ENCODE assay signal across 39 cellular contexts in the genomic region with DNA sequence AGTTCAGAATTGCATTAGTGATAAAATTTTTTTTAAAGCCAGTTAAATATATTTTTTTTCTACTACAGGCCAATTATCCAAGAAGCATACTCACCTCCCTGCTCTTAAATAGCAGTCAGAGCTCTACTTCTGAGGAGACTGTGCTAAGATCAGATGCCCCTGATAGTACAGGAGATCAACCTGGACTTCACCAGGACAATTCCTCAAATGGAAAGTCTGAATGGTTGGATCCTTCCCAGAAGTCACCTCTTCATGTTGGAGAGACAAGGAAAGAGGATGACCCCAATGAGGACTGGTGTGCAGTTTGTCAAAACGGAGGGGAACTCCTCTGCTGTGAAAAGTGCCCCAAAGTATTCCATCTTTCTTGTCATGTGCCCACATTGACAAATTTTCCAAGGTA.
"Had no signal": no experiment of that assay in that cellular context is flagged by ENCODE, and none has a peak within 500 bp of the region (broad histone marks: within the 10 kb centered on the region; RNA-seq: fewer than 3 reads in every experiment).

No MANE protein-coding gene starts in this region.

- H3K9me3 Mint-ChIP-seq: activated naive CD4-positive, alpha-beta T cell treated with anti-CD3 and anti-CD28 coated beads for 36 hours; activated naive CD4-positive, alpha-beta T cell treated with anti-CD3 and anti-CD28 coated beads, Interleukin-2, amount 10 ng/mL, durations not matched to agents 7 days and 5 days; activated naive CD4-positive, alpha-beta T cell treated with anti-CD3 and anti-CD28 coated beads, Interleukin-2, amount 50 U/mL, for 24 hours; activated naive CD4-positive, alpha-beta T cell treated with anti-CD3 and anti-CD28 coated beads, Interleukin-2, amount 50 U/mL, for 72 hours; activated naive CD8-positive, alpha-beta T cell treated with anti-CD3 and anti-CD28 coated beads for 36 hours; activated naive CD8-positive, alpha-beta T cell treated with anti-CD3 and anti-CD28 coated beads, Interleukin-2, amount 10 ng/mL, durations not matched to agents 7 days and 5 days; activated naive CD8-positive, alpha-beta T cell treated with anti-CD3 and anti-CD28 coated beads, Interleukin-2, amount 50 U/mL, for 24 hours; activated T-cell treated with anti-CD3 and anti-CD28 coated beads, Interleukin-2, amount 50 U/mL, for 24 hours; activated T-cell treated with anti-CD3 and anti-CD28 coated beads, Interleukin-2, amount 50 U/mL, for 4 hours; activated T-cell treated with anti-CD3 and anti-CD28 coated beads, Interleukin-2, amount 50 U/mL, for 72 hours; activated T-helper 1 cell treated with anti-CD3 and anti-CD28 coated beads, Interleukin-12 subunit alpha, Interleukin-12 subunit beta, Interleukin-2, Interleukin-4 antibody, amounts not matched to agents 30 ng/mL and 10 ng/mL and 1 ng/mL, durations not matched to agents 14 hours and 24 hours and 36 hours; activated T-helper 17 cell treated with anti-CD3 and anti-CD28 coated beads, Interleukin-2, amount 50 U/mL, for 72 hours; activated T-helper 2 cell treated with anti-CD3 and anti-CD28 coated beads, Interferon-gamma antibody, Interleukin-2, Interleukin-4, amounts not matched to agents 10 μg/mL and 5 μg/mL and 100 μg/mL, durations not matched to agents 14 hours and 24 hours and 36 hours; brain; central memory CD8-positive, alpha-beta T cell had no signal

- H3K9me3 ChIP-seq: adrenal gland, ascending aorta, body of pancreas, breast epithelium had no signal

- ATAC-seq: activated naive CD4-positive, alpha-beta T cell treated with anti-CD3 and anti-CD28 coated beads, Interleukin-2, amount 50 U/mL, for 72 hours; activated naive CD8-positive, alpha-beta T cell treated with anti-CD3 and anti-CD28 coated beads, Interleukin-2, amount 50 U/mL, for 24 hours; activated T-cell treated with anti-CD3 and anti-CD28 coated beads, Interleukin-2, amount 50 U/mL, for 4 hours; activated T-cell treated with anti-CD3 and anti-CD28 coated beads, Interleukin-2, amount 50 U/mL, for 72 hours; activated T-helper 17 cell treated with anti-CD3 and anti-CD28 coated beads, Interleukin-2, amount 50 U/mL, for 72 hours; body of pancreas had no signal

- H3K4me1 Mint-ChIP-seq: activated naive CD8-positive, alpha-beta T cell treated with anti-CD3 and anti-CD28 coated beads for 36 hours; activated naive CD8-positive, alpha-beta T cell treated with anti-CD3 and anti-CD28 coated beads, Interleukin-2, amount 10 ng/mL, durations not matched to agents 7 days and 5 days; activated T-helper 17 cell treated with anti-CD3 and anti-CD28 coated beads, Interleukin-2, amount 50 U/mL, for 72 hours; central memory CD8-positive, alpha-beta T cell had no signal

- H3K27ac Mint-ChIP-seq: activated naive CD4-positive, alpha-beta T cell treated with anti-CD3 and anti-CD28 coated beads for 36 hours; activated naive CD4-positive, alpha-beta T cell treated with anti-CD3 and anti-CD28 coated beads, Interleukin-2, amount 10 ng/mL, durations not matched to agents 7 days and 5 days; activated naive CD4-positive, alpha-beta T cell treated with anti-CD3 and anti-CD28 coated beads, Interleukin-2, amount 50 U/mL, for 24 hours; activated naive CD4-positive, alpha-beta T cell treated with anti-CD3 and anti-CD28 coated beads, Interleukin-2, amount 50 U/mL, for 72 hours; activated naive CD8-positive, alpha-beta T cell; activated naive CD8-positive, alpha-beta T cell treated with anti-CD3 and anti-CD28 coated beads for 36 hours; activated naive CD8-positive, alpha-beta T cell treated with anti-CD3 and anti-CD28 coated beads, Interleukin-2, amount 10 ng/mL, durations not matched to agents 7 days and 5 days; activated naive CD8-positive, alpha-beta T cell treated with anti-CD3 and anti-CD28 coated beads, Interleukin-2, amount 50 U/mL, for 24 hours; activated T-cell treated with anti-CD3 and anti-CD28 coated beads, Interleukin-2, amount 50 U/mL, for 24 hours; activated T-cell treated with anti-CD3 and anti-CD28 coated beads, Interleukin-2, amount 50 U/mL, for 72 hours; activated T-helper 1 cell treated with anti-CD3 and anti-CD28 coated beads, Interleukin-12 subunit alpha, Interleukin-12 subunit beta, Interleukin-2, Interleukin-4 antibody, amounts not matched to agents 30 ng/mL and 10 ng/mL and 1 ng/mL, durations not matched to agents 14 hours and 24 hours and 36 hours; activated T-helper 17 cell treated with anti-CD3 and anti-CD28 coated beads, Interleukin-2, amount 50 U/mL, for 72 hours; activated T-helper 2 cell treated with anti-CD3 and anti-CD28 coated beads, Interferon-gamma antibody, Interleukin-2, Interleukin-4, amounts not matched to agents 10 μg/mL and 5 μg/mL and 100 μg/mL, durations not matched to agents 14 hours and 24 hours and 36 hours had no signal

- FAIRE-seq: astrocyte, bronchial epithelial cell had no signal

- DNase-seq: activated effector memory CD4-positive, alpha-beta T cell treated with anti-CD3 and anti-CD28 coated beads, Interleukin-2, amount 50 U/mL, for 16 hours; activated effector memory CD4-positive, alpha-beta T cell treated with Interleukin-2 at 50 U/mL for 16 hours; activated gamma-delta T cell; activated gamma-delta T cell treated with Interleukin-2 at 50 U/mL for 16 hours; activated naive CD4-positive, alpha-beta T cell; activated naive CD4-positive, alpha-beta T cell treated with anti-CD3 and anti-CD28 coated beads for 36 hours; activated naive CD4-positive, alpha-beta T cell treated with anti-CD3 and anti-CD28 coated beads, Interleukin-2, amount 10 ng/mL, durations not matched to agents 7 days and 5 days; activated naive CD4-positive, alpha-beta T cell treated with anti-CD3 and anti-CD28 coated beads, Interleukin-2, amount 50 U/mL, for 16 hours; activated naive CD4-positive, alpha-beta T cell treated with Interleukin-2 at 50 U/mL for 16 hours; activated naive CD8-positive, alpha-beta T cell treated with anti-CD3 and anti-CD28 coated beads for 36 hours; activated naive CD8-positive, alpha-beta T cell treated with anti-CD3 and anti-CD28 coated beads, Interleukin-2, amount 10 ng/mL, durations not matched to agents 7 days and 5 days; activated naive CD8-positive, alpha-beta T cell treated with anti-CD3 and anti-CD28 coated beads, Interleukin-2, amount 50 U/mL, for 24 hours; activated T-cell treated with anti-CD3 and anti-CD28 coated beads, Interleukin-2, amount 50 U/mL, for 1 hour; activated T-cell treated with anti-CD3 and anti-CD28 coated beads, Interleukin-2, amount 50 U/mL, for 24 hours; activated T-cell treated with anti-CD3 and anti-CD28 coated beads, Interleukin-2, amount 50 U/mL, for 4 hours; activated T-cell treated with anti-CD3 and anti-CD28 coated beads, Interleukin-2, amount 50 U/mL, for 48 hours; activated T-cell treated with anti-CD3 and anti-CD28 coated beads, Interleukin-2, amount 50 U/mL, for 72 hours; adrenal gland; amniotic stem cell; amygdala; anterior cingulate cortex; aorta; body of pancreas; brain microvascular endothelial cell; caudate nucleus; central memory CD4-positive, alpha-beta T cell; cerebellar nuclear complex had no signal

- H3K27me3 ChIP-seq: adrenal gland, ascending aorta, body of pancreas, brain microvascular endothelial cell, breast epithelium had no signal

- H3K27me3 Mint-ChIP-seq: activated naive CD4-positive, alpha-beta T cell treated with anti-CD3 and anti-CD28 coated beads, Interleukin-2, amount 10 ng/mL, durations not matched to agents 7 days and 5 days; activated naive CD4-positive, alpha-beta T cell treated with anti-CD3 and anti-CD28 coated beads, Interleukin-2, amount 50 U/mL, for 24 hours; activated naive CD8-positive, alpha-beta T cell; activated naive CD8-positive, alpha-beta T cell treated with anti-CD3 and anti-CD28 coated beads for 36 hours; activated naive CD8-positive, alpha-beta T cell treated with anti-CD3 and anti-CD28 coated beads, Interleukin-2, amount 10 ng/mL, durations not matched to agents 7 days and 5 days; activated naive CD8-positive, alpha-beta T cell treated with anti-CD3 and anti-CD28 coated beads, Interleukin-2, amount 50 U/mL, for 24 hours; activated T-cell treated with anti-CD3 and anti-CD28 coated beads, Interleukin-2, amount 50 U/mL, for 24 hours; activated T-helper 17 cell treated with anti-CD3 and anti-CD28 coated beads, Interleukin-2, amount 50 U/mL, for 72 hours; brain; central memory CD8-positive, alpha-beta T cell had no signal

- H3K4me3 Mint-ChIP-seq: activated naive CD4-positive, alpha-beta T cell treated with anti-CD3 and anti-CD28 coated beads for 36 hours; activated naive CD4-positive, alpha-beta T cell treated with anti-CD3 and anti-CD28 coated beads, Interleukin-2, amount 10 ng/mL, durations not matched to agents 7 days and 5 days; activated naive CD4-positive, alpha-beta T cell treated with anti-CD3 and anti-CD28 coated beads, Interleukin-2, amount 50 U/mL, for 24 hours; activated naive CD8-positive, alpha-beta T cell; activated naive CD8-positive, alpha-beta T cell treated with anti-CD3 and anti-CD28 coated beads for 36 hours; activated naive CD8-positive, alpha-beta T cell treated with anti-CD3 and anti-CD28 coated beads, Interleukin-2, amount 10 ng/mL, durations not matched to agents 7 days and 5 days; activated naive CD8-positive, alpha-beta T cell treated with anti-CD3 and anti-CD28 coated beads, Interleukin-2, amount 50 U/mL, for 24 hours; activated T-cell treated with anti-CD3 and anti-CD28 coated beads, Interleukin-2, amount 50 U/mL, for 24 hours; activated T-cell treated with anti-CD3 and anti-CD28 coated beads, Interleukin-2, amount 50 U/mL, for 4 hours; activated T-cell treated with anti-CD3 and anti-CD28 coated beads, Interleukin-2, amount 50 U/mL, for 72 hours; activated T-helper 1 cell treated with anti-CD3 and anti-CD28 coated beads, Interleukin-12 subunit alpha, Interleukin-12 subunit beta, Interleukin-2, Interleukin-4 antibody, amounts not matched to agents 30 ng/mL and 10 ng/mL and 1 ng/mL, durations not matched to agents 14 hours and 24 hours and 36 hours; activated T-helper 17 cell treated with anti-CD3 and anti-CD28 coated beads, Interleukin-2, amount 50 U/mL, for 72 hours; brain; central memory CD8-positive, alpha-beta T cell had no signal

- H3K4me3 ChIP-seq: adrenal gland, ascending aorta, body of pancreas, breast epithelium had no signal

- H3K4me1 ChIP-seq: ascending aorta, body of pancreas, breast epithelium had no signal

- H3K27ac ChIP-seq: adrenal gland, ascending aorta, body of pancreas, brain microvascular endothelial cell, breast epithelium had no signal
